ENCODE assay signal across 3 cellular contexts in the genomic region with DNA sequence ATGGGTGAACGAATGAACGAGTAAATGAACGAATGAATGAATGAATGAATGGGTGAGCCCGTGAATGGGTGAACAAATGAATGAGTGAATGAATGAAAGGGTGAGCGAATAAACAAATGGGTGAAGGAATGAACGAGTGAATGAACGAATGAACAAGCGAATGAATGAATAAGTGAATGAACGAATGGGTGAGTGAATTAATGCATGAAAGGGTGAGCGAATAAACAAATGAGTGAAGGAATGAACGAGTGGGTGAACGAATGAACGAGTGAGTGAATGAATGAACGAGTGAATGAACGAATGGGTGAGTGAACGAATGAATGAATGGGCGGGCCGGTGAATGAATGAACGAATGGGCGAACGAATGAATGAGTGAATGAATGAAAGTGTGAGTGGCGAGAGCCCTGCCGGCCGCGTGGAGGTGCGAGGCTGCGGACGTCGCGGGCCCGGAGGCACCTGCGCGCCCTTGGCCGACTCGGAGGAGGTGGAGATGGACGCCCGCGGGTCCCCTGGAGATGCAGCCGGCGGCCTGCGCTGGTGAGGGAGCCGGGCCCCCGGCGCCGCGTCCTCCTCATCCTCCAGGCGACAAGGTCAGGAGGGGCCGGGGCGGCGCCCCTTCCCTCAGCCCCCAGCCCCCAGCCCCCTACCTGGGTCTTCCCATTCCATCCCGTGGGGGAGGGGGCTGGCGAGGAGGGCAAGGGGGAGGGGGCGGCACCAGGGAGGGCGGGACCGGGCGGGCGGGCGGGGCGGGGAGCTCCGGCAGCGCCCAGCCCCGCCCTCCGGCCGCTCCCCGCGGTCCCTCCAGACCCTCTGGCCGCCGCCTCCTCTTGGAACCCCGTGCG.
TF ChIP-seq lines count a peak whose summit lies in the region.

No MANE protein-coding gene starts in this region.

TF ChIP-seq in HEK293, 187 proteins besides CTCF, POLR2A, EP300 and RAD21 (continues in another document):
- TF ChIP-seq ZBTB20 (tag by site-specific recombination; IDR thresholded peaks at IDR 0.05): no peak
- TF ChIP-seq, protein P1, sequence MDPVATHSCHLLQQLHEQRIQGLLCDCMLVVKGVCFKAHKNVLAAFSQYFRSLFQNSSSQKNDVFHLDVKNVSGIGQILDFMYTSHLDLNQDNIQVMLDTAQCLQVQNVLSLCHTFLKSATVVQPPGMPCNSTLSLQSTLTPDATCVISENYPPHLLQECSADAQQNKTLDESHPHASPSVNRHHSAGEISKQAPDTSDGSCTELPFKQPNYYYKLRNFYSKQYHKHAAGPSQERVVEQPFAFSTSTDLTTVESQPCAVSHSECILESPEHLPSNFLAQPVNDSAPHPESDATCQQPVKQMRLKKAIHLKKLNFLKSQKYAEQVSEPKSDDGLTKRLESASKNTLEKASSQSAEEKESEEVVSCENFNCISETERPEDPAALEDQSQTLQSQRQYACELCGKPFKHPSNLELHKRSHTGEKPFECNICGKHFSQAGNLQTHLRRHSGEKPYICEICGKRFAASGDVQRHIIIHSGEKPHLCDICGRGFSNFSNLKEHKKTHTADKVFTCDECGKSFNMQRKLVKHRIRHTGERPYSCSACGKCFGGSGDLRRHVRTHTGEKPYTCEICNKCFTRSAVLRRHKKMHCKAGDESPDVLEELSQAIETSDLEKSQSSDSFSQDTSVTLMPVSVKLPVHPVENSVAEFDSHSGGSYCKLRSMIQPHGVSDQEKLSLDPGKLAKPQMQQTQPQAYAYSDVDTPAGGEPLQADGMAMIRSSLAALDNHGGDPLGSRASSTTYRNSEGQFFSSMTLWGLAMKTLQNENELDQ (tag by site-specific recombination; IDR thresholded peaks at IDR 0.05; ENCODE audit: low read depth): no peak
- no peak; the same call in 1 of the 2 replicates for TF ChIP-seq ZNF707 (tag by site-specific recombination; IDR thresholded peaks at IDR 0.05)
- no peak for TF ChIP-seq ZNF670 (tag by site-specific recombination; IDR thresholded peaks at IDR 0.05; ENCODE audit: low read depth)
- TF ChIP-seq, protein P2, sequence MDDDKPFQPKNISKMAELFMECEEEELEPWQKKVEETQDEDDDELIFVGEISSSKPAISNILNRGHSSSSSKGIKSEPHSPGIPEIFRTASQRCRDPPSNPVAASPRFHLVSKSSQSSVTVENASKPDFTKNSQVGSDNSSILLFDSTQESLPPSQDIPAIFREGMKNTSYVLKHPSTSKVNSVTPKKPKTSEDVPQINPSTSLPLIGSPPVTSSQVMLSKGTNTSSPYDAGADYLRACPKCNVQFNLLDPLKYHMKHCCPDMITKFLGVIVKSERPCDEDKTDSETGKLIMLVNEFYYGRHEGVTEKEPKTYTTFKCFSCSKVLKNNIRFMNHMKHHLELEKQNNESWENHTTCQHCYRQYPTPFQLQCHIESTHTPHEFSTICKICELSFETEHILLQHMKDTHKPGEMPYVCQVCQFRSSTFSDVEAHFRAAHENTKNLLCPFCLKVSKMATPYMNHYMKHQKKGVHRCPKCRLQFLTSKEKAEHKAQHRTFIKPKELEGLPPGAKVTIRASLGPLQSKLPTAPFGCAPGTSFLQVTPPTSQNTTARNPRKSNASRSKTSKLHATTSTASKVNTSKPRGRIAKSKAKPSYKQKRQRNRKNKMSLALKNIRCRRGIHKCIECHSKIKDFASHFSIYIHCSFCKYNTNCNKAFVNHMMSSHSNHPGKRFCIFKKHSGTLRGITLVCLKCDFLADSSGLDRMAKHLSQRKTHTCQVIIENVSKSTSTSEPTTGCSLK (tag by site-specific recombination; IDR thresholded peaks at IDR 0.05): no peak
- TF ChIP-seq ZNF677 (tag by site-specific recombination; IDR thresholded peaks at IDR 0.05): no peak
- 0 out of 2 replicates have a peak, but pooled peaks have one; percentile 30 for TF ChIP-seq YY2 (tag by site-specific recombination; IDR thresholded peaks at IDR 0.05)
- 0 out of 2 replicates have a peak, but pooled peaks have one; percentile 14 for TF ChIP-seq SP2 (tag by site-specific recombination; IDR thresholded peaks at IDR 0.05)
- TF ChIP-seq ZNF16 (tag by site-specific recombination; IDR thresholded peaks at IDR 0.05; ENCODE audit: low read depth): no peak
- TF ChIP-seq YY1 (tag by site-specific recombination; IDR thresholded peaks at IDR 0.05): peak; percentile 19; the same call in 1 of the 2 replicates
- TF ChIP-seq ZNF776 (tag by site-specific recombination; IDR thresholded peaks at IDR 0.05; ENCODE audit: borderline replicate concordance): no peak
- TF ChIP-seq ZNF239 (tag by site-specific recombination; IDR thresholded peaks at IDR 0.05): no peak
- TF ChIP-seq TCF7L2 (IDR thresholded peaks at IDR 0.05; ENCODE audit: borderline replicate concordance, low read depth, low read length): no peak
- TF ChIP-seq HOXC10 (CRISPR knock-in tag; IDR thresholded peaks at IDR 0.05): no peak
- no peak; the same call in 1 of the 2 replicates for TF ChIP-seq ZNF777 (tag by site-specific recombination; IDR thresholded peaks at IDR 0.05; ENCODE audit: borderline replicate concordance)
- no peak for TF ChIP-seq SCRT2 (tag by site-specific recombination; IDR thresholded peaks at IDR 0.05)
- no peak for TF ChIP-seq ZNF621 (tag by site-specific recombination; IDR thresholded peaks at IDR 0.05)
- no peak for TF ChIP-seq REPIN1 (tag by site-specific recombination; IDR thresholded peaks at IDR 0.05; ENCODE audit: low read depth)
- no peak for TF ChIP-seq ZNF660 (tag by site-specific recombination; IDR thresholded peaks at IDR 0.05)

TF ChIP-seq in K562, 482 proteins besides CTCF, POLR2A, EP300 and RAD21 (continues in another document):
- TF ChIP-seq BRCA1 (IDR thresholded peaks at IDR 0.05) (no peak), BRCA1 (CRISPR knock-in tag; IDR thresholded peaks at IDR 0.05) (no peak), FOXA3 (CRISPR knock-in tag; conservative IDR thresholded peaks at IDR 0.05 in 1 of 2, IDR thresholded peaks at IDR 0.05 in 1 of 2) (peak in 1 of 2 experiments; percentile 66; a peak in 1 of 4 replicates), ETV1 (tag; conservative IDR thresholded peaks at IDR 0.05; ENCODE audit: low read depth) (0 out of 2 replicates have a peak, but pooled peaks have one; percentile 33), ZNF699 (CRISPR knock-in tag; IDR thresholded peaks at IDR 0.05; ENCODE audit: insufficient replicate concordance) (no peak), ZNF507 (tag; conservative IDR thresholded peaks at IDR 0.05) (no peak), ZNF165 (CRISPR knock-in tag; IDR thresholded peaks at IDR 0.05; ENCODE audit: borderline replicate concordance) (no peak), SREBF1 (IDR thresholded peaks at IDR 0.05; ENCODE audit: borderline replicate concordance, low read depth, low read length) (no peak), SAP30 (IDR thresholded peaks at IDR 0.05; ENCODE audit: borderline replicate concordance, insufficient read depth, low read depth, low read length, poor library complexity, severe bottlenecking) (no peak), TSC22D4 (tag; IDR thresholded peaks at IDR 0.05) (peak; percentile 98), HNRNPK (IDR thresholded peaks at IDR 0.05; ENCODE audit: low read depth, low read length, poor library complexity, severe bottlenecking) (no peak)
- TF ChIP-seq, protein P3, sequence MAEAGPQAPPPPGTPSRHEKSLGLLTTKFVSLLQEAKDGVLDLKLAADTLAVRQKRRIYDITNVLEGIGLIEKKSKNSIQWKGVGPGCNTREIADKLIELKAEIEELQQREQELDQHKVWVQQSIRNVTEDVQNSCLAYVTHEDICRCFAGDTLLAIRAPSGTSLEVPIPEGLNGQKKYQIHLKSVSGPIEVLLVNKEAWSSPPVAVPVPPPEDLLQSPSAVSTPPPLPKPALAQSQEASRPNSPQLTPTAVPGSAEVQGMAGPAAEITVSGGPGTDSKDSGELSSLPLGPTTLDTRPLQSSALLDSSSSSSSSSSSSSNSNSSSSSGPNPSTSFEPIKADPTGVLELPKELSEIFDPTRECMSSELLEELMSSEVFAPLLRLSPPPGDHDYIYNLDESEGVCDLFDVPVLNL (CRISPR knock-in tag; IDR thresholded peaks at IDR 0.05; ENCODE audit: low read depth): 0 out of 2 replicates have a peak, but pooled peaks have one; percentile 56
- TF ChIP-seq, protein P4, sequence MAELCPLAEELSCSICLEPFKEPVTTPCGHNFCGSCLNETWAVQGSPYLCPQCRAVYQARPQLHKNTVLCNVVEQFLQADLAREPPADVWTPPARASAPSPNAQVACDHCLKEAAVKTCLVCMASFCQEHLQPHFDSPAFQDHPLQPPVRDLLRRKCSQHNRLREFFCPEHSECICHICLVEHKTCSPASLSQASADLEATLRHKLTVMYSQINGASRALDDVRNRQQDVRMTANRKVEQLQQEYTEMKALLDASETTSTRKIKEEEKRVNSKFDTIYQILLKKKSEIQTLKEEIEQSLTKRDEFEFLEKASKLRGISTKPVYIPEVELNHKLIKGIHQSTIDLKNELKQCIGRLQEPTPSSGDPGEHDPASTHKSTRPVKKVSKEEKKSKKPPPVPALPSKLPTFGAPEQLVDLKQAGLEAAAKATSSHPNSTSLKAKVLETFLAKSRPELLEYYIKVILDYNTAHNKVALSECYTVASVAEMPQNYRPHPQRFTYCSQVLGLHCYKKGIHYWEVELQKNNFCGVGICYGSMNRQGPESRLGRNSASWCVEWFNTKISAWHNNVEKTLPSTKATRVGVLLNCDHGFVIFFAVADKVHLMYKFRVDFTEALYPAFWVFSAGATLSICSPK (IDR thresholded peaks at IDR 0.05; ENCODE audit: borderline replicate concordance): no peak
- TF ChIP-seq, protein P5, sequence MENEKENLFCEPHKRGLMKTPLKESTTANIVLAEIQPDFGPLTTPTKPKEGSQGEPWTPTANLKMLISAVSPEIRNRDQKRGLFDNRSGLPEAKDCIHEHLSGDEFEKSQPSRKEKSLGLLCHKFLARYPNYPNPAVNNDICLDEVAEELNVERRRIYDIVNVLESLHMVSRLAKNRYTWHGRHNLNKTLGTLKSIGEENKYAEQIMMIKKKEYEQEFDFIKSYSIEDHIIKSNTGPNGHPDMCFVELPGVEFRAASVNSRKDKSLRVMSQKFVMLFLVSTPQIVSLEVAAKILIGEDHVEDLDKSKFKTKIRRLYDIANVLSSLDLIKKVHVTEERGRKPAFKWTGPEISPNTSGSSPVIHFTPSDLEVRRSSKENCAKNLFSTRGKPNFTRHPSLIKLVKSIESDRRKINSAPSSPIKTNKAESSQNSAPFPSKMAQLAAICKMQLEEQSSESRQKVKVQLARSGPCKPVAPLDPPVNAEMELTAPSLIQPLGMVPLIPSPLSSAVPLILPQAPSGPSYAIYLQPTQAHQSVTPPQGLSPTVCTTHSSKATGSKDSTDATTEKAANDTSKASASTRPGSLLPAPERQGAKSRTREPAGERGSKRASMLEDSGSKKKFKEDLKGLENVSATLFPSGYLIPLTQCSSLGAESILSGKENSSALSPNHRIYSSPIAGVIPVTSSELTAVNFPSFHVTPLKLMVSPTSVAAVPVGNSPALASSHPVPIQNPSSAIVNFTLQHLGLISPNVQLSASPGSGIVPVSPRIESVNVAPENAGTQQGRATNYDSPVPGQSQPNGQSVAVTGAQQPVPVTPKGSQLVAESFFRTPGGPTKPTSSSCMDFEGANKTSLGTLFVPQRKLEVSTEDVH (IDR thresholded peaks at IDR 0.05; ENCODE audit: low read depth, partially characterized antibody): no peak

TF ChIP-seq in neural cell, 6 proteins besides CTCF, POLR2A, EP300 and RAD21:
- TF ChIP-seq POLR2AphosphoS5 (IDR thresholded peaks at IDR 0.05): peak; percentile 38
- TF ChIP-seq MXI1 (conservative IDR thresholded peaks at IDR 0.05; ENCODE audit: poor library complexity, severe bottlenecking): no peak
